Comparison of ENCODE assay signal across 10 cellular contexts in genomic region chr2:185082749-185083148, GRCh38.
"Had no signal": no experiment of that assay in that cellular context is flagged by ENCODE, and none has a peak within 500 bp of the region (broad histone marks: within the 10 kb centered on the region; RNA-seq: fewer than 3 reads in every experiment).

No MANE protein-coding gene starts in this region.

- H3K36me3 ChIP-seq: HAP-1 had no signal

- H3K9me3 ChIP-seq: HAP-1 had no signal

- H3K4me2 ChIP-seq: KMS-11 had no signal

- H3K4me3 ChIP-seq: GM23248, HAP-1 had no signal

- H3K9ac ChIP-seq: GM23248, KMS-11 had no signal

- H2AFZ ChIP-seq: GM23248 had no signal

- H3K27ac ChIP-seq: GM23248, HL-60, KMS-11 had no signal

- H3K4me1 ChIP-seq: HAP-1 had no signal

- H3K27ac Mint-ChIP-seq: HFFc6 had no signal

- DNase-seq: GM23248, GOT3, H7, HFFc6, IMR-90, KBM-7 had no signal

- ATAC-seq: HCT116 had no signal

- H3K4me3 Mint-ChIP-seq: HFFc6 had no signal
